13 cellular contexts compared by ENCODE assay signal in the genomic region with DNA sequence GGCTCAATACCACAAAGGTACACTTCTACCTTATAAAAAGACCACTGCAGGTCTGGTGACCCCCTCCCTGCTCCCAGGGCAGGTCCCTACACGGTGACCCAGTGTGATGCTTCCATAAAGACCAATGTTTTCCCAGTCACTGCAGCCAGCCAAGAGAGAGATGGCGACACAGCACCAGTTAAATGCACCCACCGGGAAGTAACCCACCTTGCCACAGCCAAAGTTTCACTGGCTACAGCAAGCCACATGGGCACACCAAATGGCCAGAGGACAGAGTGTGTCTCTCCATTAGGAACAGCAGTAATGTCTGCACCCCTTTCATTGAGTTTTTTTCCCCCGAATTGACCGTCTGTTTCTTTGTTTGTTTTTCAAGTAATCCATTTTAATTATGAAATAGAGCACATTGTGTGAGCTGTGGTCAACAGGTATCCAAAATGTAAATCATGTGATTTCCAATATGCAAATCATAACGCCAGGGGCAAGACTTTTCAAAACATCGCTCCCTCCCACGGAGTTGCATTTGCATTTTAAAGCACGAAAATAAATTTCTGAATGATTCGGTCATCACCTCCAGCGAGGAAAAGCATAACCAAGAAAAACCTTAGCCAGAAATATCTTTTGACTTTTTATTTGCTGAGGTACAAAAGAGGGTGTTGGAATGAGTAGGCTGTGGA. TPM values are rescaled to one million over a fixed set of nuclear protein-coding genes. Genes with fewer than 3 reads are reported as not detected.
DNase-seq lines count a peak whose midpoint lies in the region; ATAC-seq and TF ChIP-seq lines count a peak whose summit lies in the region.
"Had no signal": no experiment of that assay in that cellular context is flagged by ENCODE, and none has a peak within 500 bp of the region (broad histone marks: within the 10 kb centered on the region; RNA-seq: fewer than 3 reads in every experiment).

No MANE protein-coding gene starts in this region.

- no peak overlapping the region for H3K27ac ChIP-seq in HEK293 (ENCODE audit: extremely low read depth, low read depth, low read length)
- peak overlapping the region in 4 of 5 donors; percentile 73 to 86 (median 80) for H3K27ac ChIP-seq in stomach

- CTCF ChIA-PET in HEK293 (lab: Yijun Ruan, JAX): interaction anchor here (0.6 to 1.7 kb wide), 5 partner anchors 14 to 497 kb away, joined by 3 to 6 read pairs (median 4); no protein-coding TSS in a partner anchor

- no peak for ATAC-seq in activated T-helper 17 cell treated with anti-CD3 and anti-CD28 coated beads, Interleukin-2, amount 50 U/mL, for 72 hours (replicated peaks)
- no peak for ATAC-seq in GM19351 (IDR thresholded peaks at IDR 0.05; ENCODE audit: unreplicated experiment)
- ATAC-seq: gastrocnemius medialis had no signal

- no peaks in the 10 kb centered on the region for H3K36me3 Mint-ChIP-seq in activated T-helper 17 cell treated with anti-CD3 and anti-CD28 coated beads, Interleukin-2, amount 50 U/mL, for 72 hours (ENCODE audit: low read depth)
- H3K36me3 Mint-ChIP-seq in mesothelial cell of epicardium: no peaks in the 10 kb centered on the region

- no peaks in the 10 kb centered on the region for H3K4me1 Mint-ChIP-seq in activated T-helper 17 cell treated with anti-CD3 and anti-CD28 coated beads, Interleukin-2, amount 50 U/mL, for 72 hours
- peaks cover 31% of the 10 kb centered on the region for H3K4me1 Mint-ChIP-seq in mesothelial cell of epicardium

- POLR2A ChIA-PET in HEK293 (lab: Yijun Ruan, JAX): no interaction called here

- H3K9me3 Mint-ChIP-seq in activated T-helper 17 cell treated with anti-CD3 and anti-CD28 coated beads, Interleukin-2, amount 50 U/mL, for 72 hours: no peaks in the 10 kb centered on the region
- H3K9me3 Mint-ChIP-seq in mesothelial cell of epicardium: no peaks in the 10 kb centered on the region
- H3K9me3 Mint-ChIP-seq: T-helper 1 cell treated with Interleukin-12 subunit alpha and Interleukin-12 subunit beta and Interleukin-4 antibody, amounts not matched to agents 30 μg/mL and 1 μg/mL, for 36 hours had no signal

- no peaks in the 10 kb centered on the region for H3K9me3 ChIP-seq in HEK293 (ENCODE audit: control insufficient read depth, insufficient read depth, low read depth, low read length)
- no peaks in the 10 kb centered on the region for H3K9me3 ChIP-seq in stomach
- H3K9me3 ChIP-seq in MG63: no peaks in the 10 kb centered on the region
- H3K9me3 ChIP-seq: gastrocnemius medialis had no signal

- DNase-seq in fibroblast of pulmonary artery (ENCODE audit: low read depth): peak; percentile 45
- DNase-seq in stomach: no peak
- no peak for DNase-seq in activated gamma-delta T cell (lab: John Stamatoyannopoulos, UW)
- DNase-seq in mesothelial cell of epicardium (ENCODE audit: low spot score in 2 of 2, unreplicated experiment in 2 of 2): no peak
- no peak for DNase-seq in MG63
- DNase-seq: anterior cingulate cortex, gastrocnemius medialis, midbrain, NCI-H774 had no signal

- H3K4me3 Mint-ChIP-seq in activated T-helper 17 cell treated with anti-CD3 and anti-CD28 coated beads, Interleukin-2, amount 50 U/mL, for 72 hours: no peak overlapping the region
- H3K4me3 Mint-ChIP-seq in mesothelial cell of epicardium: no peak overlapping the region
- H3K4me3 Mint-ChIP-seq: T-helper 1 cell treated with Interleukin-12 subunit alpha and Interleukin-12 subunit beta and Interleukin-4 antibody, amounts not matched to agents 30 μg/mL and 1 μg/mL, for 36 hours had no signal

- H3K27me3 ChIP-seq in stomach (no peaks in the 10 kb centered on the region), MG63 (no peaks in the 10 kb centered on the region)
- H3K27me3 ChIP-seq: gastrocnemius medialis had no signal

- peak; percentile 73; the same call in 1 of the 2 replicates for TF ChIP-seq CTCF in HEK293 (tag by site-specific recombination; IDR thresholded peaks at IDR 0.05)
- no peak for TF ChIP-seq CTCF in fibroblast of pulmonary artery (IDR thresholded peaks at IDR 0.05; ENCODE audit: low read length, missing control alignments)
- no peak for TF ChIP-seq CTCF in stomach (IDR thresholded peaks at IDR 0.05)
- no peak for TF ChIP-seq CTCF in mesothelial cell of epicardium (IDR thresholded peaks at IDR 0.05; ENCODE audit: unreplicated experiment)

- no peak for TF ChIP-seq EP300 in stomach (IDR thresholded peaks at IDR 0.05)

- H3K36me3 ChIP-seq in HEK293 (ENCODE audit: control insufficient read depth in 2 of 2, insufficient read depth in 1 of 2, low read length in 2 of 2) (no peaks in the 10 kb centered on the region), stomach (no peaks in the 10 kb centered on the region), MG63 (no peaks in the 10 kb centered on the region)
- H3K36me3 ChIP-seq: gastrocnemius medialis had no signal

- intact Hi-C loops in stomach (cut with DNase I; ENCODE audit: low total_unique reads): no loop called here

- no peak for TF ChIP-seq POLR2A in stomach (IDR thresholded peaks at IDR 0.05)

- H3K4me1 ChIP-seq in HEK293 (ENCODE audit: control insufficient read depth, insufficient read depth, low read length): peaks cover 29% of the 10 kb centered on the region
- peaks cover 22 to 71% (median 46%) of the 10 kb centered on the region in 4 donors for H3K4me1 ChIP-seq in stomach

- 64 to 78% (median 74%) methylated on average over 11 of the region's 11 CpGs for WGBS in stomach, 5 donors

- peaks cover 18% of the 10 kb centered on the region for H3K27me3 Mint-ChIP-seq in activated T-helper 17 cell treated with anti-CD3 and anti-CD28 coated beads, Interleukin-2, amount 50 U/mL, for 72 hours
- peaks cover 26% of the 10 kb centered on the region for H3K27me3 Mint-ChIP-seq in mesothelial cell of epicardium (ENCODE audit: low read depth)

- H3K4me3 ChIP-seq in HEK293 (ENCODE audit: low read depth, low read length) (no peak overlapping the region), fibroblast of pulmonary artery (replicated peaks; ENCODE audit: low read depth, low read length) (no peak overlapping the region), stomach (no peak overlapping the region), MG63 (no peak overlapping the region)
- H3K4me3 ChIP-seq: gastrocnemius medialis had no signal

- peak overlapping the region; percentile 22 for H3K27ac Mint-ChIP-seq in activated T-helper 17 cell treated with anti-CD3 and anti-CD28 coated beads, Interleukin-2, amount 50 U/mL, for 72 hours
- no peak overlapping the region for H3K27ac Mint-ChIP-seq in mesothelial cell of epicardium
- H3K27ac Mint-ChIP-seq: T-helper 1 cell treated with Interleukin-12 subunit alpha and Interleukin-12 subunit beta and Interleukin-4 antibody, amounts not matched to agents 30 μg/mL and 1 μg/mL, for 36 hours had no signal

TF ChIP-seq in HEK293, 187 proteins besides CTCF, POLR2A, EP300 and RAD21 (continues in another document):
- TF ChIP-seq SP7 (tag by site-specific recombination; IDR thresholded peaks at IDR 0.05) (no peak), ZIC2 (tag by site-specific recombination; IDR thresholded peaks at IDR 0.05) (peak; percentile 39), PRDM1 (tag by site-specific recombination; IDR thresholded peaks at IDR 0.05) (no peak), ZNF2 (tag by site-specific recombination; IDR thresholded peaks at IDR 0.05) (no peak), GLIS2 (tag by site-specific recombination; IDR thresholded peaks at IDR 0.05) (no peak), ZBTB7A (tag by site-specific recombination; IDR thresholded peaks at IDR 0.05; ENCODE audit: low read depth) (no peak), ZNF394 (tag by site-specific recombination; IDR thresholded peaks at IDR 0.05; ENCODE audit: borderline replicate concordance) (no peak), ZNF341 (tag by site-specific recombination; IDR thresholded peaks at IDR 0.05; ENCODE audit: low read depth) (no peak), ZNF138 (tag by site-specific recombination; IDR thresholded peaks at IDR 0.05; ENCODE audit: borderline replicate concordance) (no peak), ZNF473 (tag by site-specific recombination; IDR thresholded peaks at IDR 0.05) (no peak), ZNF202 (tag by site-specific recombination; IDR thresholded peaks at IDR 0.05; ENCODE audit: borderline replicate concordance) (no peak), ZNF416 (tag by site-specific recombination; IDR thresholded peaks at IDR 0.05) (no peak), ZFHX2 (tag by site-specific recombination; conservative IDR thresholded peaks at IDR 0.05) (no peak), ZBTB17 (tag by site-specific recombination; IDR thresholded peaks at IDR 0.05) (0 out of 2 replicates have a peak, but pooled peaks have one; percentile 49)
- TF ChIP-seq, protein P1, sequence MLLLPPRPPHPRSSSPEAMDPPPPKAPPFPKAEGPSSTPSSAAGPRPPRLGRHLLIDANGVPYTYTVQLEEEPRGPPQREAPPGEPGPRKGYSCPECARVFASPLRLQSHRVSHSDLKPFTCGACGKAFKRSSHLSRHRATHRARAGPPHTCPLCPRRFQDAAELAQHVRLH (tag by site-specific recombination; IDR thresholded peaks at IDR 0.05): no peak
- TF ChIP-seq, protein P2, sequence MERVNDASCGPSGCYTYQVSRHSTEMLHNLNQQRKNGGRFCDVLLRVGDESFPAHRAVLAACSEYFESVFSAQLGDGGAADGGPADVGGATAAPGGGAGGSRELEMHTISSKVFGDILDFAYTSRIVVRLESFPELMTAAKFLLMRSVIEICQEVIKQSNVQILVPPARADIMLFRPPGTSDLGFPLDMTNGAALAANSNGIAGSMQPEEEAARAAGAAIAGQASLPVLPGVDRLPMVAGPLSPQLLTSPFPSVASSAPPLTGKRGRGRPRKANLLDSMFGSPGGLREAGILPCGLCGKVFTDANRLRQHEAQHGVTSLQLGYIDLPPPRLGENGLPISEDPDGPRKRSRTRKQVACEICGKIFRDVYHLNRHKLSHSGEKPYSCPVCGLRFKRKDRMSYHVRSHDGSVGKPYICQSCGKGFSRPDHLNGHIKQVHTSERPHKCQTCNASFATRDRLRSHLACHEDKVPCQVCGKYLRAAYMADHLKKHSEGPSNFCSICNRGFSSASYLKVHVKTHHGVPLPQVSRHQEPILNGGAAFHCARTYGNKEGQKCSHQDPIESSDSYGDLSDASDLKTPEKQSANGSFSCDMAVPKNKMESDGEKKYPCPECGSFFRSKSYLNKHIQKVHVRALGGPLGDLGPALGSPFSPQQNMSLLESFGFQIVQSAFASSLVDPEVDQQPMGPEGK (tag by site-specific recombination; IDR thresholded peaks at IDR 0.05): no peak

RNA-seq across cellular contexts. Expression of gene EML1, which starts 48.9 kb away (rescaled TPM):
- total RNA-seq in activated T-helper 17 cell treated with anti-CD3 and anti-CD28 coated beads, Interleukin-2, amount 50 U/mL, for 72 hours: 1 to 10 TPM in 1 of 2 donors, under 1 TPM in 1; 0.54 to 3.6 TPM
- total RNA-seq in stomach: 10 to 100 TPM; 30.1 to 66.5 (median 43.5) TPM
- 10 to 100 TPM in 1 of 3 donors, 1 to 10 TPM in 2; 5.8 to 11.3 (median 6.7) TPM for polyA plus RNA-seq in stomach
- 17.6 to 19.3 TPM (median 18.9 TPM) in 3 replicates for total RNA-seq in mesothelial cell of epicardium
- total RNA-seq in MG63 (2014; rRNA removed; shearing (Covaris generic); ENCODE audit: low replicate concordance): 9.7 and 11.8 TPM in 2 replicates
